23 cellular contexts compared by ENCODE assay signal in genomic region chr10:78177013-78177370, GRCh38.
DNase-seq lines count a peak whose midpoint lies in the region; TF ChIP-seq lines count a peak whose summit lies in the region.
"Had no signal": no experiment of that assay in that cellular context is flagged by ENCODE, and none has a peak within 500 bp of the region (broad histone marks: within the 10 kb centered on the region; RNA-seq: fewer than 3 reads in every experiment).

No MANE protein-coding gene starts in this region.

- H3K4me3 Mint-ChIP-seq in mesothelial cell of epicardium, result no peak overlapping the region
- H3K4me3 Mint-ChIP-seq: activated CD8-positive, alpha-beta T cell treated with anti-CD3 and anti-CD28 coated beads, Interleukin-2, amount 10 ng/mL, durations not matched to agents 7 days and 5 days; activated naive CD4-positive, alpha-beta T cell treated with anti-CD3 and anti-CD28 coated beads for 36 hours; activated T-cell treated with anti-CD3 and anti-CD28 coated beads, Interleukin-2, amount 50 U/mL, for 4 hours had no signal

- DNase-seq in SW480 (ENCODE audit: low spot score) (peak; percentile 51), midbrain (lab: John Stamatoyannopoulos, UW) (peak; percentile 87), posterior vena cava (ENCODE audit: low spot score) (no peak), D341Med (ENCODE audit: low spot score) (no peak), mesothelial cell of epicardium (ENCODE audit: low spot score in 2 of 2, unreplicated experiment in 2 of 2) (no peak)
- DNase-seq: activated CD8-positive, alpha-beta T cell treated with anti-CD3 and anti-CD28 coated beads, Interleukin-2, amount 10 ng/mL, durations not matched to agents 7 days and 5 days; activated naive CD4-positive, alpha-beta T cell treated with anti-CD3 and anti-CD28 coated beads for 36 hours; activated T-cell treated with anti-CD3 and anti-CD28 coated beads, Interleukin-2, amount 50 U/mL, for 4 hours; AML-193; COR-L47; islet precursor cell; lower lobe of right lung; NCI-H1092 treated with DMSO at 0.1 percent for 48 hours; NCI-H2081 treated with DMSO at 0.1 percent for 48 hours; NCI-H524 treated with DMSO at 0.1 percent for 48 hours; stimulated activated naive CD4-positive, alpha-beta T cell; T1000; transverse colon had no signal

- peaks cover 27% of the 10 kb centered on the region for H3K4me1 Mint-ChIP-seq in mesothelial cell of epicardium

- peak overlapping the region; percentile 91 for H3K27ac ChIP-seq in cingulate gyrus (ENCODE audit: low read depth, low read length)
- peak overlapping the region; percentile 65 for H3K27ac ChIP-seq in temporal lobe (ENCODE audit: low read depth, low read length)
- H3K27ac ChIP-seq: coronary artery, lower lobe of right lung, parathyroid adenoma, skin epidermis, transverse colon had no signal

- H3K27ac Mint-ChIP-seq in mesothelial cell of epicardium, result no peak overlapping the region
- H3K27ac Mint-ChIP-seq: activated CD8-positive, alpha-beta T cell treated with anti-CD3 and anti-CD28 coated beads, Interleukin-2, amount 10 ng/mL, durations not matched to agents 7 days and 5 days; activated naive CD4-positive, alpha-beta T cell treated with anti-CD3 and anti-CD28 coated beads for 36 hours had no signal

- TF ChIP-seq CTCF in mesothelial cell of epicardium (IDR thresholded peaks at IDR 0.05; ENCODE audit: unreplicated experiment), result no peak

- peaks cover 22% of the 10 kb centered on the region for H3K27me3 Mint-ChIP-seq in mesothelial cell of epicardium (ENCODE audit: low read depth)

- intact Hi-C loops in posterior vena cava (cut with DNase I), result loop anchor here in 1 of 2 donors (5.0 kb wide), 1 partner anchor 410 kb away; no protein-coding TSS in a partner anchor

- H3K36me3 Mint-ChIP-seq in mesothelial cell of epicardium, result no peaks in the 10 kb centered on the region

- no peaks in the 10 kb centered on the region for H3K9me3 Mint-ChIP-seq in mesothelial cell of epicardium
- H3K9me3 Mint-ChIP-seq: activated naive CD4-positive, alpha-beta T cell treated with anti-CD3 and anti-CD28 coated beads for 36 hours; activated T-cell treated with anti-CD3 and anti-CD28 coated beads, Interleukin-2, amount 50 U/mL, for 4 hours had no signal

Comparison
In these comparisons a context has a peak if more than half of its experiments do, and no peak if none do; other contexts are left out.
1. DNase-seq: peak in SW480 (single experiment) and midbrain (single experiment); none in posterior vena cava (single experiment), D341Med (single experiment) and mesothelial cell of epicardium (0 of 2).